Comparison of ENCODE assay signal across 9 cellular contexts in genomic region chr11:104333977-104334376, GRCh38.
A peak's percentile ranks its signal among the peaks of the same experiment; 100 is the strongest.
DNase-seq lines count a peak whose midpoint lies in the region; ATAC-seq, FAIRE-seq and TF ChIP-seq lines count a peak whose summit lies in the region.
"Had no signal": no experiment of that assay in that cellular context is flagged by ENCODE, and none has a peak within 500 bp of the region (broad histone marks: within the 10 kb centered on the region; RNA-seq: fewer than 3 reads in every experiment).

No MANE protein-coding gene starts in this region.

- no peaks in the 10 kb centered on the region for H3K27me3 Mint-ChIP-seq in chondrocyte (ENCODE audit: low read depth)
- no peaks in the 10 kb centered on the region for H3K27me3 Mint-ChIP-seq in T-helper 2 cell treated with Interferon-gamma antibody and Interleukin-4, amounts not matched to agents 5 μg/mL and 100 μg/mL, for 36 hours (ENCODE audit: low read depth)
- H3K27me3 Mint-ChIP-seq in naive thymus-derived CD8-positive, alpha-beta T cell: peaks cover 0 to 10% (median 6%) of the 10 kb centered on the region in 5 donors

- TF ChIP-seq CTCF in BE2C (IDR thresholded peaks at IDR 0.05; ENCODE audit: low read depth, low read length) (peak; percentile 65), chondrocyte (IDR thresholded peaks at IDR 0.05) (peak; percentile 46)

- POLR2A ChIA-PET in naive thymus-derived CD8-positive, alpha-beta T cell (lab: Charles Lee): no interaction called here

- no peaks in the 10 kb centered on the region for H3K9me3 ChIP-seq in BE2C

- H3K27ac Mint-ChIP-seq in chondrocyte (ENCODE audit: unreplicated experiment): no peak overlapping the region
- no peak overlapping the region for H3K27ac Mint-ChIP-seq in T-helper 2 cell treated with Interferon-gamma antibody and Interleukin-4, amounts not matched to agents 5 μg/mL and 100 μg/mL, for 36 hours
- H3K27ac Mint-ChIP-seq in naive thymus-derived CD8-positive, alpha-beta T cell: no peak overlapping the region

- peak; percentile 75 for ATAC-seq in HG03520 (IDR thresholded peaks at IDR 0.05; ENCODE audit: unreplicated experiment)
- no peak for ATAC-seq in naive thymus-derived CD8-positive, alpha-beta T cell

- DNase-seq in BE2C: peak; percentile 53
- DNase-seq in GM19239 (ENCODE audit: insufficient read length, low spot score): no peak
- no peak for DNase-seq in chondrocyte (ENCODE audit: low spot score)
- DNase-seq in T-helper 2 cell treated with Interferon-gamma antibody and Interleukin-4, amounts not matched to agents 5 μg/mL and 100 μg/mL, for 36 hours (ENCODE audit: low spot score): no peak
- DNase-seq in amniotic stem cell (lab: John Stamatoyannopoulos, UW): no peak
- DNase-seq in naive thymus-derived CD8-positive, alpha-beta T cell: no peak
- no peak for DNase-seq in NCI-H345 (lab: John Stamatoyannopoulos, UW)
- DNase-seq: NCI-H1417 treated with DMSO at 0.1 percent for 48 hours had no signal

- H3K4me3 Mint-ChIP-seq in chondrocyte (ENCODE audit: unreplicated experiment): no peak overlapping the region
- no peak overlapping the region for H3K4me3 Mint-ChIP-seq in T-helper 2 cell treated with Interferon-gamma antibody and Interleukin-4, amounts not matched to agents 5 μg/mL and 100 μg/mL, for 36 hours
- no peak overlapping the region for H3K4me3 Mint-ChIP-seq in naive thymus-derived CD8-positive, alpha-beta T cell

- H3K36me3 ChIP-seq in BE2C: no peaks in the 10 kb centered on the region

- no peaks in the 10 kb centered on the region for H3K9me3 Mint-ChIP-seq in chondrocyte (ENCODE audit: low read depth)
- H3K9me3 Mint-ChIP-seq in T-helper 2 cell treated with Interferon-gamma antibody and Interleukin-4, amounts not matched to agents 5 μg/mL and 100 μg/mL, for 36 hours: no peaks in the 10 kb centered on the region
- peaks cover 0 to 11% (median 0%) of the 10 kb centered on the region in 9 donors for H3K9me3 Mint-ChIP-seq in naive thymus-derived CD8-positive, alpha-beta T cell

- H3K4me3 ChIP-seq in BE2C (ENCODE audit: low read depth, low read length): no peak overlapping the region

- no peaks in the 10 kb centered on the region for H3K36me3 Mint-ChIP-seq in chondrocyte (ENCODE audit: low read depth)
- no peaks in the 10 kb centered on the region for H3K36me3 Mint-ChIP-seq in T-helper 2 cell treated with Interferon-gamma antibody and Interleukin-4, amounts not matched to agents 5 μg/mL and 100 μg/mL, for 36 hours (ENCODE audit: low read depth)
- H3K36me3 Mint-ChIP-seq in naive thymus-derived CD8-positive, alpha-beta T cell: no peaks in the 10 kb centered on the region

- peaks cover 10% of the 10 kb centered on the region for H3K4me1 Mint-ChIP-seq in chondrocyte (ENCODE audit: low read depth)
- no peaks in the 10 kb centered on the region for H3K4me1 Mint-ChIP-seq in T-helper 2 cell treated with Interferon-gamma antibody and Interleukin-4, amounts not matched to agents 5 μg/mL and 100 μg/mL, for 36 hours (ENCODE audit: low read depth)
- no peaks in the 10 kb centered on the region for H3K4me1 Mint-ChIP-seq in naive thymus-derived CD8-positive, alpha-beta T cell

- no peaks in the 10 kb centered on the region for H3K27me3 ChIP-seq in BE2C

- peaks cover 3% of the 10 kb centered on the region for H3K4me1 ChIP-seq in BE2C

- FAIRE-seq in GM19239 (lab: Jason Lieb, UNC): peak; percentile 8
